In genomic region chr1:207309775-207310273, GRCh38 we compare ENCODE assay signal across 7 cellular contexts. TPM values are rescaled to one million over a fixed set of nuclear protein-coding genes. Genes with fewer than 3 reads are reported as not detected.
DNase-seq lines count a peak whose midpoint lies in the region; ATAC-seq, FAIRE-seq and TF ChIP-seq lines count a peak whose summit lies in the region.

No MANE protein-coding gene starts in this region.

- H3K9me3 Mint-ChIP-seq in dendritic cell treated with granulocyte-macrophage colony-stimulating factor and Interleukin-4, amounts not matched to agents 40 ng/mL and 50 ng/mL, for 4 days: no peaks in the 10 kb centered on the region
- no peaks in the 10 kb centered on the region for H3K9me3 Mint-ChIP-seq in activated CD4-positive, alpha-beta memory T cell treated with anti-CD3 and anti-CD28 coated beads, Interleukin-2, amount 10 ng/mL, durations not matched to agents 7 days and 5 days

- peak overlapping the region; percentile 54 for H3K4me3 Mint-ChIP-seq in dendritic cell treated with granulocyte-macrophage colony-stimulating factor and Interleukin-4, amounts not matched to agents 40 ng/mL and 50 ng/mL, for 4 days
- H3K4me3 Mint-ChIP-seq in activated CD4-positive, alpha-beta memory T cell treated with anti-CD3 and anti-CD28 coated beads, Interleukin-2, amount 10 ng/mL, durations not matched to agents 7 days and 5 days: no peak overlapping the region

- CTCF ChIA-PET in activated CD4-positive, alpha-beta memory T cell treated with anti-CD3 and anti-CD28 coated beads, Interleukin-2, amount 10 ng/mL, durations not matched to agents 7 days and 5 days (lab: Charles Lee): no interaction called here

- peak overlapping the region; percentile 30 for H3K4me2 ChIP-seq in OCI-LY3 (ENCODE audit: low read length)

- H3K4me3 ChIP-seq in OCI-LY3 (ENCODE audit: low read length): no peak overlapping the region

- no peak for ATAC-seq in HG03439 (IDR thresholded peaks at IDR 0.05; ENCODE audit: unreplicated experiment)

- H3K4me1 Mint-ChIP-seq in dendritic cell treated with granulocyte-macrophage colony-stimulating factor and Interleukin-4, amounts not matched to agents 40 ng/mL and 50 ng/mL, for 4 days (ENCODE audit: low read depth): peaks cover 42% of the 10 kb centered on the region
- peaks cover 14% of the 10 kb centered on the region for H3K4me1 Mint-ChIP-seq in activated CD4-positive, alpha-beta memory T cell treated with anti-CD3 and anti-CD28 coated beads, Interleukin-2, amount 10 ng/mL, durations not matched to agents 7 days and 5 days

- DNase-seq in GM18507 (ENCODE audit: extremely low spot score, insufficient read length, low read depth) (no peak), mucosa of gallbladder (ENCODE audit: low spot score) (peak; percentile 14)
- no peak for DNase-seq in stimulated activated CD4-positive, alpha-beta T cell treated with anti-CD3 and anti-CD28 coated beads, Interleukin-4, amount 100 ng/mL, for 4 hours
- DNase-seq in activated CD4-positive, alpha-beta memory T cell treated with anti-CD3 and anti-CD28 coated beads, Interleukin-2, amount 10 ng/mL, durations not matched to agents 7 days and 5 days: no peak

- H3K36me3 ChIP-seq in OCI-LY3 (replicated peaks; ENCODE audit: low read depth, low read length): no peaks in the 10 kb centered on the region

- no peak overlapping the region for H3K9ac ChIP-seq in OCI-LY3 (ENCODE audit: low read length)

- H3K79me2 ChIP-seq in OCI-LY3 (ENCODE audit: low read length): no peaks in the 10 kb centered on the region

- no peaks in the 10 kb centered on the region for H3K27me3 Mint-ChIP-seq in dendritic cell treated with granulocyte-macrophage colony-stimulating factor and Interleukin-4, amounts not matched to agents 40 ng/mL and 50 ng/mL, for 4 days
- H3K27me3 Mint-ChIP-seq in activated CD4-positive, alpha-beta memory T cell treated with anti-CD3 and anti-CD28 coated beads, Interleukin-2, amount 10 ng/mL, durations not matched to agents 7 days and 5 days: peaks cover 15% of the 10 kb centered on the region

- H3K9me3 ChIP-seq in OCI-LY3 (ENCODE audit: insufficient read depth, low read length): no peaks in the 10 kb centered on the region

- peak overlapping the region; percentile 85 for H2AFZ ChIP-seq in OCI-LY3 (ENCODE audit: low read depth, low read length)

- intact Hi-C loops in dendritic cell treated with granulocyte-macrophage colony-stimulating factor and Interleukin-4, amounts not matched to agents 40 ng/mL and 50 ng/mL, for 4 days (cut with micrococcal nuclease): loop anchor here (1.0 kb wide), 1 partner anchor 11 kb away; the partner anchor contains the start of gene CD55

- TF ChIP-seq CTCF in OCI-LY3 (IDR thresholded peaks at IDR 0.05; ENCODE audit: low read depth, low read length): no peak

- peak; percentile 56 for FAIRE-seq in GM18507 (lab: Jason Lieb, UNC)

- peaks cover 7% of the 10 kb centered on the region; the same call in 1 of the 2 replicates for H3K27me3 ChIP-seq in OCI-LY3 (ENCODE audit: low read depth, low read length)

- no peaks in the 10 kb centered on the region for H3K36me3 Mint-ChIP-seq in dendritic cell treated with granulocyte-macrophage colony-stimulating factor and Interleukin-4, amounts not matched to agents 40 ng/mL and 50 ng/mL, for 4 days (ENCODE audit: low read depth)
- no peaks in the 10 kb centered on the region for H3K36me3 Mint-ChIP-seq in activated CD4-positive, alpha-beta memory T cell treated with anti-CD3 and anti-CD28 coated beads, Interleukin-2, amount 10 ng/mL, durations not matched to agents 7 days and 5 days (ENCODE audit: low read depth)

- no peak overlapping the region for H3K27ac ChIP-seq in OCI-LY3 (ENCODE audit: low read length)

- peaks cover 21% of the 10 kb centered on the region for H3K4me1 ChIP-seq in OCI-LY3 (ENCODE audit: low read length)

- H3K27ac Mint-ChIP-seq in dendritic cell treated with granulocyte-macrophage colony-stimulating factor and Interleukin-4, amounts not matched to agents 40 ng/mL and 50 ng/mL, for 4 days: peak overlapping the region; percentile 89
- H3K27ac Mint-ChIP-seq in activated CD4-positive, alpha-beta memory T cell treated with anti-CD3 and anti-CD28 coated beads, Interleukin-2, amount 10 ng/mL, durations not matched to agents 7 days and 5 days: no peak overlapping the region

- POLR2A ChIA-PET in activated CD4-positive, alpha-beta memory T cell treated with anti-CD3 and anti-CD28 coated beads, Interleukin-2, amount 10 ng/mL, durations not matched to agents 7 days and 5 days (lab: Charles Lee): interaction anchor here (1.0 kb wide), 1 partner anchor 12 kb away, joined by 5 read pairs; the partner anchor contains the start of gene CD55

- no peaks in the 10 kb centered on the region for H4K20me1 ChIP-seq in OCI-LY3 (ENCODE audit: insufficient read depth, low read length)

RNA-seq across cellular contexts. Expression of gene CD55, which starts 11.7 kb away (rescaled TPM):
- total RNA-seq in mucosa of gallbladder: 17.9 TPM
- 10 to 100 TPM; 82.1 to 86.2 TPM for total RNA-seq in activated CD4-positive, alpha-beta memory T cell treated with anti-CD3 and anti-CD28 coated beads, Interleukin-2, amount 10 ng/mL, durations not matched to agents 7 days and 5 days
